Comparison of ENCODE assay signal across 1 cellular context in the genomic region with DNA sequence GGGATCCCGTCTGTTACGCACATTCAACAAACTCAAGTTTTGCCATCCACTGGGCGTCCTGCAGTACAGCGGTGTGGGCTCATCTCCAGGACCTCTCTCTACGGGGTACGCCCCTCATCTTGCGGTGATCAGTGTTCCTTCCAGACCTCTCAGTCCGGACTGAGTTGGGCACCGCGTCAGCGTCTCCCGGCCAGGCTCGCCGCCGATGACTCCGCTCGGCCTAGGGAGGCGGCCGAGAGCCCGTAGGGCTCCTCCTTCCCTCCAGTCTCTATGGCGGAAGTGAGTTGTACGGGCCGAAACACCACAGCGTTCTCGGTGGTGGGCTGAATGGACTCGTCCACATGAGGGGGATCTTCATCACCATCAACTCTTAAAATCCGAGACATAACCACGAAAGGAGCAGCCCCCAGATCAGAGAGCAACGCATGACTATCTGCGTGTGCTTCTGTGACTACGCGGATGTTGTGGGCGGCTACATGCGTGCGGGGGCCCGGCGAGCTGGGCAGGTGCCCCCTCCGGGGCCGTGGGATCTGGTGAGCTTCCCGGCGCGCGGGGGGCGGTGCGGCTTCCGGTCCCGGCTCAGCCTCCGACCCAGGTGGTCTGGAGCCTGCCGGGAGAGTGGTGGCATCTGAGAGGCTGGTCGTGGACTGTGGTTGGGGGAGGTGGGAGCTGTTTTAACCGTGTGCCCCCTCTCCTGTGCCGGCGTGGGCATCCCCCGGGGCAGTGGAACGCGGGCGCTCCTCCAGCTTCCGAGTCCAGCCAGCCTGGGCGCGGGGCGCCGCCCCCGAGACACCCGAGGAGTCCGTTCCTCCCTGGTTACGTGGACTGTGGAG.
TF ChIP-seq lines count a peak whose summit lies in the region.

A gene with protein sequence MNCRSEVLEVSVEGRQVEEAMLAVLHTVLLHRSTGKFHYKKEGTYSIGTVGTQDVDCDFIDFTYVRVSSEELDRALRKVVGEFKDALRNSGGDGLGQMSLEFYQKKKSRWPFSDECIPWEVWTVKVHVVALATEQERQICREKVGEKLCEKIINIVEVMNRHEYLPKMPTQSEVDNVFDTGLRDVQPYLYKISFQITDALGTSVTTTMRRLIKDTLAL (plus strand): TSS at position 569 of the 833 bp plus-strand sequence. CDS start 3,673 bp downstream, outside the sequence.

TF ChIP-seq in K562, 482 proteins besides CTCF, POLR2A, EP300 and RAD21 (continued from another document and continues in another):
- TF ChIP-seq, protein P1, sequence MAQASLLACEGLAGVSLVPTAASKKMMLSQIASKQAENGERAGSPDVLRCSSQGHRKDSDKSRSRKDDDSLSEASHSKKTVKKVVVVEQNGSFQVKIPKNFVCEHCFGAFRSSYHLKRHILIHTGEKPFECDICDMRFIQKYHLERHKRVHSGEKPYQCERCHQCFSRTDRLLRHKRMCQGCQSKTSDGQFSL (CRISPR knock-in tag; IDR thresholded peaks at IDR 0.05) = no peak
- TF ChIP-seq, protein P1 (tag; IDR thresholded peaks at IDR 0.05) = no peak
- TF ChIP-seq, protein P2, sequence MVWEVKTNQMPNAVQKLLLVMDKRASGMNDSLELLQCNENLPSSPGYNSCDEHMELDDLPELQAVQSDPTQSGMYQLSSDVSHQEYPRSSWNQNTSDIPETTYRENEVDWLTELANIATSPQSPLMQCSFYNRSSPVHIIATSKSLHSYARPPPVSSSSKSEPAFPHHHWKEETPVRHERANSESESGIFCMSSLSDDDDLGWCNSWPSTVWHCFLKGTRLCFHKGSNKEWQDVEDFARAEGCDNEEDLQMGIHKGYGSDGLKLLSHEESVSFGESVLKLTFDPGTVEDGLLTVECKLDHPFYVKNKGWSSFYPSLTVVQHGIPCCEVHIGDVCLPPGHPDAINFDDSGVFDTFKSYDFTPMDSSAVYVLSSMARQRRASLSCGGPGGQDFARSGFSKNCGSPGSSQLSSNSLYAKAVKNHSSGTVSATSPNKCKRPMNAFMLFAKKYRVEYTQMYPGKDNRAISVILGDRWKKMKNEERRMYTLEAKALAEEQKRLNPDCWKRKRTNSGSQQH (CRISPR knock-in tag; IDR thresholded peaks at IDR 0.05) = peak; percentile 76; the same call in 1 of the 2 replicates
- TF ChIP-seq, protein P3, sequence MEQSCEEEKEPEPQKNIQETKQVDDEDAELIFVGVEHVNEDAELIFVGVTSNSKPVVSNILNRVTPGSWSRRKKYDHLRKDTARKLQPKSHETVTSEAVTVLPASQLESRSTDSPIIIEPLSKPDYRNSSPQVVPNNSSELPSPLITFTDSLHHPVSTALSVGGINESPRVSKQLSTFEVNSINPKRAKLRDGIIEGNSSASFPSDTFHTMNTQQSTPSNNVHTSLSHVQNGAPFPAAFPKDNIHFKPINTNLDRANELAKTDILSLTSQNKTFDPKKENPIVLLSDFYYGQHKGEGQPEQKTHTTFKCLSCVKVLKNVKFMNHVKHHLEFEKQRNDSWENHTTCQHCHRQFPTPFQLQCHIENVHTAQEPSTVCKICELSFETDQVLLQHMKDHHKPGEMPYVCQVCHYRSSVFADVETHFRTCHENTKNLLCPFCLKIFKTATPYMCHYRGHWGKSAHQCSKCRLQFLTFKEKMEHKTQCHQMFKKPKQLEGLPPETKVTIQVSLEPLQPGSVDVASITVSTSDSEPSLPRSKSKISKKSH (CRISPR knock-in tag; IDR thresholded peaks at IDR 0.05) = no peak
- TF ChIP-seq KDM5B (IDR thresholded peaks at IDR 0.05; ENCODE audit: insufficient replicate concordance, low read depth, low read length) (peak; percentile 82), NCOR1 (IDR thresholded peaks at IDR 0.05) (no peak), CHCHD3 (CRISPR knock-in tag; IDR thresholded peaks at IDR 0.05) (no peak), ZNF133 (CRISPR knock-in tag; IDR thresholded peaks at IDR 0.05) (no peak), CHD2 (IDR thresholded peaks at IDR 0.05; ENCODE audit: low read depth, low read length) (no peak), FOS (IDR thresholded peaks at IDR 0.05; ENCODE audit: extremely low read depth, insufficient read length) (no peak), SMAD2 (IDR thresholded peaks at IDR 0.05; ENCODE audit: low read depth, low read length) (no peak), SMARCA4 (IDR thresholded peaks at IDR 0.05) (no peak), ATF1 (CRISPR knock-in tag; IDR thresholded peaks at IDR 0.05) (no peak), ATF1 (tag; IDR thresholded peaks at IDR 0.05) (peak; percentile 94), BRD9 (IDR thresholded peaks at IDR 0.05; ENCODE audit: low read depth, partially characterized antibody) (no peak), NBN (IDR thresholded peaks at IDR 0.05; ENCODE audit: low read depth) (peak; percentile 82; the same call in 1 of the 2 replicates), KLF16 (IDR thresholded peaks at IDR 0.05) (no peak), GATAD2A (IDR thresholded peaks at IDR 0.05) (no peak), FOXA3 (CRISPR knock-in tag; conservative IDR thresholded peaks at IDR 0.05 in 1 of 2, IDR thresholded peaks at IDR 0.05 in 1 of 2) (no peak), ZNF707 (CRISPR knock-in tag; conservative IDR thresholded peaks at IDR 0.05) (no peak), HLTF (IDR thresholded peaks at IDR 0.05) (0 out of 2 replicates have a peak, but pooled peaks have one; percentile 31), HSF4 (CRISPR knock-in tag; IDR thresholded peaks at IDR 0.05; ENCODE audit: borderline replicate concordance) (no peak), TEAD4 (IDR thresholded peaks at IDR 0.05; ENCODE audit: low read length) (peak; percentile 42), TEAD4 (CRISPR knock-in tag; IDR thresholded peaks at IDR 0.05; ENCODE audit: borderline replicate concordance) (no peak), SPI1 (IDR thresholded peaks at IDR 0.05; ENCODE audit: borderline replicate concordance, low read depth, low read length) (0 out of 2 replicates have a peak, but pooled peaks have one; percentile 27), TAF7 (tag; IDR thresholded peaks at IDR 0.05) (no peak), NR2C2 (CRISPR knock-in tag; IDR thresholded peaks at IDR 0.05) (0 out of 2 replicates have a peak, but pooled peaks have one; percentile 44), NR2C2 (tag; IDR thresholded peaks at IDR 0.05) (peak; percentile 74), CTBP1 (IDR thresholded peaks at IDR 0.05; ENCODE audit: borderline replicate concordance) (peak; percentile 68; the same call in 1 of the 2 replicates), RB1 (IDR thresholded peaks at IDR 0.05; ENCODE audit: low read depth) (peak; percentile 97; the same call in 1 of the 2 replicates), SNIP1 (IDR thresholded peaks at IDR 0.05; ENCODE audit: low read depth) (peak; percentile 98), RFX1 (IDR thresholded peaks at IDR 0.05) (no peak)
- TF ChIP-seq, protein P4, sequence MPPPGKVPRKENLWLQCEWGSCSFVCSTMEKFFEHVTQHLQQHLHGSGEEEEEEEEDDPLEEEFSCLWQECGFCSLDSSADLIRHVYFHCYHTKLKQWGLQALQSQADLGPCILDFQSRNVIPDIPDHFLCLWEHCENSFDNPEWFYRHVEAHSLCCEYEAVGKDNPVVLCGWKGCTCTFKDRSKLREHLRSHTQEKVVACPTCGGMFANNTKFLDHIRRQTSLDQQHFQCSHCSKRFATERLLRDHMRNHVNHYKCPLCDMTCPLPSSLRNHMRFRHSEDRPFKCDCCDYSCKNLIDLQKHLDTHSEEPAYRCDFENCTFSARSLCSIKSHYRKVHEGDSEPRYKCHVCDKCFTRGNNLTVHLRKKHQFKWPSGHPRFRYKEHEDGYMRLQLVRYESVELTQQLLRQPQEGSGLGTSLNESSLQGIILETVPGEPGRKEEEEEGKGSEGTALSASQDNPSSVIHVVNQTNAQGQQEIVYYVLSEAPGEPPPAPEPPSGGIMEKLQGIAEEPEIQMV (tag; conservative IDR thresholded peaks at IDR 0.05; ENCODE audit: low read depth) = peak; percentile 96
- TF ChIP-seq, protein P5, sequence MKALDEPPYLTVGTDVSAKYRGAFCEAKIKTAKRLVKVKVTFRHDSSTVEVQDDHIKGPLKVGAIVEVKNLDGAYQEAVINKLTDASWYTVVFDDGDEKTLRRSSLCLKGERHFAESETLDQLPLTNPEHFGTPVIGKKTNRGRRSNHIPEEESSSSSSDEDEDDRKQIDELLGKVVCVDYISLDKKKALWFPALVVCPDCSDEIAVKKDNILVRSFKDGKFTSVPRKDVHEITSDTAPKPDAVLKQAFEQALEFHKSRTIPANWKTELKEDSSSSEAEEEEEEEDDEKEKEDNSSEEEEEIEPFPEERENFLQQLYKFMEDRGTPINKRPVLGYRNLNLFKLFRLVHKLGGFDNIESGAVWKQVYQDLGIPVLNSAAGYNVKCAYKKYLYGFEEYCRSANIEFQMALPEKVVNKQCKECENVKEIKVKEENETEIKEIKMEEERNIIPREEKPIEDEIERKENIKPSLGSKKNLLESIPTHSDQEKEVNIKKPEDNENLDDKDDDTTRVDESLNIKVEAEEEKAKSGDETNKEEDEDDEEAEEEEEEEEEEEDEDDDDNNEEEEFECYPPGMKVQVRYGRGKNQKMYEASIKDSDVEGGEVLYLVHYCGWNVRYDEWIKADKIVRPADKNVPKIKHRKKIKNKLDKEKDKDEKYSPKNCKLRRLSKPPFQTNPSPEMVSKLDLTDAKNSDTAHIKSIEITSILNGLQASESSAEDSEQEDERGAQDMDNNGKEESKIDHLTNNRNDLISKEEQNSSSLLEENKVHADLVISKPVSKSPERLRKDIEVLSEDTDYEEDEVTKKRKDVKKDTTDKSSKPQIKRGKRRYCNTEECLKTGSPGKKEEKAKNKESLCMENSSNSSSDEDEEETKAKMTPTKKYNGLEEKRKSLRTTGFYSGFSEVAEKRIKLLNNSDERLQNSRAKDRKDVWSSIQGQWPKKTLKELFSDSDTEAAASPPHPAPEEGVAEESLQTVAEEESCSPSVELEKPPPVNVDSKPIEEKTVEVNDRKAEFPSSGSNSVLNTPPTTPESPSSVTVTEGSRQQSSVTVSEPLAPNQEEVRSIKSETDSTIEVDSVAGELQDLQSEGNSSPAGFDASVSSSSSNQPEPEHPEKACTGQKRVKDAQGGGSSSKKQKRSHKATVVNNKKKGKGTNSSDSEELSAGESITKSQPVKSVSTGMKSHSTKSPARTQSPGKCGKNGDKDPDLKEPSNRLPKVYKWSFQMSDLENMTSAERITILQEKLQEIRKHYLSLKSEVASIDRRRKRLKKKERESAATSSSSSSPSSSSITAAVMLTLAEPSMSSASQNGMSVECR (CRISPR knock-in tag; IDR thresholded peaks at IDR 0.05) = peak; percentile 91
- TF ChIP-seq, protein P6, sequence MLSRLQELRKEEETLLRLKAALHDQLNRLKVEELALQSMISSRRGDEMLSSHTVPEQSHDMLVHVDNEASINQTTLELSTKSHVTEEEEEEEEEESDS (CRISPR knock-in tag; IDR thresholded peaks at IDR 0.05) = no peak
- TF ChIP-seq, protein P7, sequence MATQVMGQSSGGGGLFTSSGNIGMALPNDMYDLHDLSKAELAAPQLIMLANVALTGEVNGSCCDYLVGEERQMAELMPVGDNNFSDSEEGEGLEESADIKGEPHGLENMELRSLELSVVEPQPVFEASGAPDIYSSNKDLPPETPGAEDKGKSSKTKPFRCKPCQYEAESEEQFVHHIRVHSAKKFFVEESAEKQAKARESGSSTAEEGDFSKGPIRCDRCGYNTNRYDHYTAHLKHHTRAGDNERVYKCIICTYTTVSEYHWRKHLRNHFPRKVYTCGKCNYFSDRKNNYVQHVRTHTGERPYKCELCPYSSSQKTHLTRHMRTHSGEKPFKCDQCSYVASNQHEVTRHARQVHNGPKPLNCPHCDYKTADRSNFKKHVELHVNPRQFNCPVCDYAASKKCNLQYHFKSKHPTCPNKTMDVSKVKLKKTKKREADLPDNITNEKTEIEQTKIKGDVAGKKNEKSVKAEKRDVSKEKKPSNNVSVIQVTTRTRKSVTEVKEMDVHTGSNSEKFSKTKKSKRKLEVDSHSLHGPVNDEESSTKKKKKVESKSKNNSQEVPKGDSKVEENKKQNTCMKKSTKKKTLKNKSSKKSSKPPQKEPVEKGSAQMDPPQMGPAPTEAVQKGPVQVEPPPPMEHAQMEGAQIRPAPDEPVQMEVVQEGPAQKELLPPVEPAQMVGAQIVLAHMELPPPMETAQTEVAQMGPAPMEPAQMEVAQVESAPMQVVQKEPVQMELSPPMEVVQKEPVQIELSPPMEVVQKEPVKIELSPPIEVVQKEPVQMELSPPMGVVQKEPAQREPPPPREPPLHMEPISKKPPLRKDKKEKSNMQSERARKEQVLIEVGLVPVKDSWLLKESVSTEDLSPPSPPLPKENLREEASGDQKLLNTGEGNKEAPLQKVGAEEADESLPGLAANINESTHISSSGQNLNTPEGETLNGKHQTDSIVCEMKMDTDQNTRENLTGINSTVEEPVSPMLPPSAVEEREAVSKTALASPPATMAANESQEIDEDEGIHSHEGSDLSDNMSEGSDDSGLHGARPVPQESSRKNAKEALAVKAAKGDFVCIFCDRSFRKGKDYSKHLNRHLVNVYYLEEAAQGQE (CRISPR knock-in tag; IDR thresholded peaks at IDR 0.05; ENCODE audit: low read depth) = peak; percentile 43; the same call in 1 of the 2 replicates
- TF ChIP-seq, protein P8, sequence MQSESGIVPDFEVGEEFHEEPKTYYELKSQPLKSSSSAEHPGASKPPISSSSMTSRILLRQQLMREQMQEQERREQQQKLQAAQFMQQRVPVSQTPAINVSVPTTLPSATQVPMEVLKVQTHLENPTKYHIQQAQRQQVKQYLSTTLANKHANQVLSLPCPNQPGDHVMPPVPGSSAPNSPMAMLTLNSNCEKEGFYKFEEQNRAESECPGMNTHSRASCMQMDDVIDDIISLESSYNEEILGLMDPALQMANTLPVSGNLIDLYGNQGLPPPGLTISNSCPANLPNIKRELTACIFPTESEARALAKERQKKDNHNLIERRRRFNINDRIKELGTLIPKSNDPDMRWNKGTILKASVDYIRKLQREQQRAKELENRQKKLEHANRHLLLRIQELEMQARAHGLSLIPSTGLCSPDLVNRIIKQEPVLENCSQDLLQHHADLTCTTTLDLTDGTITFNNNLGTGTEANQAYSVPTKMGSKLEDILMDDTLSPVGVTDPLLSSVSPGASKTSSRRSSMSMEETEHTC (IDR thresholded peaks at IDR 0.05) = no peak
- TF ChIP-seq, protein P9, sequence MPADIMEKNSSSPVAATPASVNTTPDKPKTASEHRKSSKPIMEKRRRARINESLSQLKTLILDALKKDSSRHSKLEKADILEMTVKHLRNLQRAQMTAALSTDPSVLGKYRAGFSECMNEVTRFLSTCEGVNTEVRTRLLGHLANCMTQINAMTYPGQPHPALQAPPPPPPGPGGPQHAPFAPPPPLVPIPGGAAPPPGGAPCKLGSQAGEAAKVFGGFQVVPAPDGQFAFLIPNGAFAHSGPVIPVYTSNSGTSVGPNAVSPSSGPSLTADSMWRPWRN (IDR thresholded peaks at IDR 0.05; ENCODE audit: low read depth) = no peak
- TF ChIP-seq, protein P10, sequence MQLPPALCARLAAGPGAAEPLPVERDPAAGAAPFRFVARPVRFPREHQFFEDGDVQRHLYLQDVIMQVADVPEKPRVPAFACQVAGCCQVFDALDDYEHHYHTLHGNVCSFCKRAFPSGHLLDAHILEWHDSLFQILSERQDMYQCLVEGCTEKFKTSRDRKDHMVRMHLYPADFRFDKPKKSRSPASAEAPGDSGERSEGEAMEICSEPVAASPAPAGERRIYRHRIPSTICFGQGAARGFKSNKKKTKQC (CRISPR knock-in tag; IDR thresholded peaks at IDR 0.05) = 0 out of 2 replicates have a peak, but pooled peaks have one; percentile 45
- TF ChIP-seq, protein P11, sequence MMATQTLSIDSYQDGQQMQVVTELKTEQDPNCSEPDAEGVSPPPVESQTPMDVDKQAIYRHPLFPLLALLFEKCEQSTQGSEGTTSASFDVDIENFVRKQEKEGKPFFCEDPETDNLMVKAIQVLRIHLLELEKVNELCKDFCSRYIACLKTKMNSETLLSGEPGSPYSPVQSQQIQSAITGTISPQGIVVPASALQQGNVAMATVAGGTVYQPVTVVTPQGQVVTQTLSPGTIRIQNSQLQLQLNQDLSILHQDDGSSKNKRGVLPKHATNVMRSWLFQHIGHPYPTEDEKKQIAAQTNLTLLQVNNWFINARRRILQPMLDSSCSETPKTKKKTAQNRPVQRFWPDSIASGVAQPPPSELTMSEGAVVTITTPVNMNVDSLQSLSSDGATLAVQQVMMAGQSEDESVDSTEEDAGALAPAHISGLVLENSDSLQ (IDR thresholded peaks at IDR 0.05) = 0 out of 2 replicates have a peak, but pooled peaks have one; percentile 8
